23 cellular contexts compared by ENCODE assay signal in the genomic region with DNA sequence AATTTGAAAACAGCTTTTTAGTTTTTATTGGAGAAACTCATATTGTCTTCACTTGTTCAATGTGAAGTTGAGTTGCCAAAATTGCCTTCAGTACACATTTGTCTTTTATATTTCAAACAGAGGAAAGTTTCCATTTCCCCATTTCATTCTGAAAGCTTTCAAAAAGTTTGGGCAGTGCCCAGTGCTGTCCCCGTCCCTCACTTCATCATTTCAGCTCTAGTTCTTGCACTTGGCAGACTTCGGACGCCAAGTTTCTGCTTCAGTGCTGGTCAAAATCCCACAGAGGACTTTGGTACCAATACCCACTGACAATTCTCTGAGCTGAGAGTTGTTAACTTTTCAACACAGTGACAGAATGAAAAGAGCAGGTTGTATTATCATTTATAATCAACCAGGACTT. TPM values are rescaled to one million over a fixed set of nuclear protein-coding genes. Genes with fewer than 3 reads are reported as not detected.
"Had no signal": no experiment of that assay in that cellular context is flagged by ENCODE, and none has a peak within 500 bp of the region (broad histone marks: within the 10 kb centered on the region; RNA-seq: fewer than 3 reads in every experiment).

No MANE protein-coding gene starts in this region.

- H3K27ac ChIP-seq: epithelial cell of prostate, esophagus muscularis mucosa, gastrocnemius medialis, hepatocyte, right atrium auricular region, sigmoid colon, skin epidermis, stomach had no signal

- H3K4me1 Mint-ChIP-seq: naive thymus-derived CD4-positive, alpha-beta T cell; stimulated activated naive B cell treated with anti-CD40 and anti-IgM and Interleukin-4, amounts not matched to agents 10 μg/mL and 1 μg/mL and 100 μg/mL, for 72 hours had no signal

- H3K36me3 Mint-ChIP-seq: stimulated activated naive B cell treated with anti-CD40 and anti-IgM and Interleukin-4, amounts not matched to agents 10 μg/mL and 1 μg/mL and 100 μg/mL, for 72 hours had no signal

- H3K27ac Mint-ChIP-seq: effector memory CD8-positive, alpha-beta T cell; naive thymus-derived CD4-positive, alpha-beta T cell; stimulated activated naive B cell treated with anti-CD40 and anti-IgM and Interleukin-4, amounts not matched to agents 10 μg/mL and 1 μg/mL and 100 μg/mL, for 72 hours had no signal

- H3K27me3 Mint-ChIP-seq: effector memory CD8-positive, alpha-beta T cell; naive thymus-derived CD4-positive, alpha-beta T cell had no signal

- DNase-seq: effector memory CD8-positive, alpha-beta T cell; gastrocnemius medialis; kidney; left colon; left ventricle myocardium superior; mesendoderm; naive thymus-derived CD4-positive, alpha-beta T cell; nephron progenitor cell; sigmoid colon; stimulated activated CD4-positive, alpha-beta T cell treated with anti-CD3 and anti-CD28 coated beads, Interleukin-2, amount 100 ng/mL, for 24 hours; stimulated activated CD4-positive, alpha-beta T cell treated with anti-CD3 and anti-CD28 coated beads, Interleukin-4, amount 100 ng/mL, for 4 hours; stimulated activated naive B cell treated with anti-CD40 and anti-IgM and Interleukin-4, amounts not matched to agents 10 μg/mL and 1 μg/mL and 100 μg/mL, for 72 hours; stomach; trophoblast cell had no signal

- H3K4me3 Mint-ChIP-seq: effector memory CD8-positive, alpha-beta T cell; naive thymus-derived CD4-positive, alpha-beta T cell; nephron progenitor cell; stimulated activated naive B cell treated with anti-CD40 and anti-IgM and Interleukin-4, amounts not matched to agents 10 μg/mL and 1 μg/mL and 100 μg/mL, for 72 hours had no signal

RNA-seq across cellular contexts. Expression of gene AQP4, which starts 43.4 kb away (rescaled TPM):
- total RNA-seq: fibroblast of villous mesenchyme; mononuclear cell; naive thymus-derived CD4-positive, alpha-beta T cell; osteoblast; pulmonary artery endothelial cell had no signal
